12 cellular contexts compared by ENCODE assay signal in genomic region chr1:193538690-193539089, GRCh38.
DNase-seq lines count a peak whose midpoint lies in the region; ATAC-seq lines count a peak whose summit lies in the region.
"Had no signal": no experiment of that assay in that cellular context is flagged by ENCODE, and none has a peak within 500 bp of the region (broad histone marks: within the 10 kb centered on the region; RNA-seq: fewer than 3 reads in every experiment).

No MANE protein-coding gene starts in this region.

- H3K36me3 Mint-ChIP-seq in activated T-cell treated with anti-CD3 and anti-CD28 coated beads, Interleukin-2, amount 50 U/mL, for 4 hours (ENCODE audit: insufficient read depth): no peaks in the 10 kb centered on the region
- H3K36me3 Mint-ChIP-seq in naive B cell: no peaks in the 10 kb centered on the region
- H3K36me3 Mint-ChIP-seq: WTC11 had no signal

- H3K9me3 Mint-ChIP-seq in activated T-cell treated with anti-CD3 and anti-CD28 coated beads, Interleukin-2, amount 50 U/mL, for 4 hours: peaks cover 4% of the 10 kb centered on the region
- peaks cover 0 to 4% (median 0%) of the 10 kb centered on the region in 7 donors for H3K9me3 Mint-ChIP-seq in naive B cell

- peak overlapping the region; percentile 5 to 82 (median 40) for H3K27ac Mint-ChIP-seq in naive B cell
- H3K27ac Mint-ChIP-seq: WTC11 had no signal

- peak overlapping the region; percentile 75 for H3K4me3 Mint-ChIP-seq in activated T-cell treated with anti-CD3 and anti-CD28 coated beads, Interleukin-2, amount 50 U/mL, for 4 hours
- H3K4me3 Mint-ChIP-seq in naive B cell: peak overlapping the region in 4 of 8 donors; percentile 2 to 55 (median 14)
- H3K4me3 Mint-ChIP-seq: WTC11 had no signal

- peak in 1 of 2 donors; percentile 19 for ATAC-seq in activated T-cell treated with anti-CD3 and anti-CD28 coated beads, Interleukin-2, amount 50 U/mL, for 4 hours
- ATAC-seq in naive B cell (ENCODE audit: low read depth in 2 of 2): no peak
- ATAC-seq in GM18511 (IDR thresholded peaks at IDR 0.05; ENCODE audit: unreplicated experiment): no peak
- no peak for ATAC-seq in GM19023 (IDR thresholded peaks at IDR 0.05; ENCODE audit: unreplicated experiment)
- ATAC-seq: WTC11 had no signal

- DNase-seq in stimulated activated naive CD4-positive, alpha-beta T cell treated with Interleukin-2 at 50 U/mL for 16 hours (lab: John Stamatoyannopoulos, UW): peak; percentile 72
- no peak for DNase-seq in stimulated activated naive CD4-positive, alpha-beta T cell (lab: John Stamatoyannopoulos, UW)
- no peak for DNase-seq in activated T-cell treated with anti-CD3 and anti-CD28 coated beads, Interleukin-2, amount 50 U/mL, for 4 hours
- DNase-seq in naive B cell: no peak
- no peak for DNase-seq in NCI-H2227 treated with DMSO at 0.1 percent for 48 hours (lab: John Stamatoyannopoulos, UW)
- DNase-seq in NCI-H1105 treated with DMSO at 0.1 percent for 48 hours (lab: John Stamatoyannopoulos, UW): no peak
- DNase-seq: effector CD8-positive, alpha-beta T cell; NCI-H2081 treated with DMSO at 0.1 percent for 48 hours; NCI-H748 treated with DMSO at 0.1 percent for 48 hours had no signal

- H3K27me3 Mint-ChIP-seq in activated T-cell treated with anti-CD3 and anti-CD28 coated beads, Interleukin-2, amount 50 U/mL, for 4 hours (ENCODE audit: low read depth): no peaks in the 10 kb centered on the region
- H3K27me3 Mint-ChIP-seq in naive B cell: no peaks in the 10 kb centered on the region

- H3K4me1 Mint-ChIP-seq in activated T-cell treated with anti-CD3 and anti-CD28 coated beads, Interleukin-2, amount 50 U/mL, for 4 hours (ENCODE audit: low read depth): peaks cover 59% of the 10 kb centered on the region
- peaks cover 37 to 43% (median 41%) of the 10 kb centered on the region in 3 donors for H3K4me1 Mint-ChIP-seq in naive B cell
